17 cellular contexts compared by ENCODE assay signal in the genomic region with DNA sequence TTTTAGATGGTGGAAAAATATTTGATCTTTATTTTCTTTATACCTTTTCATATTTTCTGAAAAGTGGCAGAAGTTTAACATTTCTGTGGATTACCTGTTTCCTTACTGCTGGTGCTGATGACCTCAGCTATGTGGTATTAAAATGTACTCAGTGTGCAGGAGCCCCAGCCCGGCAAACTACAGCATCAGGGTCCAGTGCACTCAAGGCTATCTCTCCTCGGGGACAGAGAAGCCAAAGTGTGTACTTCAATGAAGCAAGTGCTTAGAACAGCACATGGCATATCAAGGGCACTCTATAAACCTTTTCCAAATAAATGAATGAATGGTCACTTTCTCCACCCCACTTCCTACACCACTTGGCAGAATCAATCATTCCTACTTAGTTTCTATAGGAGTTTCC.
DNase-seq lines count a peak whose midpoint lies in the region; ATAC-seq and TF ChIP-seq lines count a peak whose summit lies in the region.
"Had no signal": no experiment of that assay in that cellular context is flagged by ENCODE, and none has a peak within 500 bp of the region (broad histone marks: within the 10 kb centered on the region; RNA-seq: fewer than 3 reads in every experiment).

No MANE protein-coding gene starts in this region.

- H3K27ac ChIP-seq in right cardiac atrium (ENCODE audit: low read length) (no peak overlapping the region), neutrophil (peak overlapping the region; percentile 94)

- H3K4me3 ChIP-seq in right cardiac atrium (ENCODE audit: low read length) (no peak overlapping the region), neutrophil (ENCODE audit: low read depth in 1 of 2, low read length in 1 of 2) (no peak overlapping the region)
- H3K4me3 ChIP-seq: GM12878 had no signal

- H3K4me1 ChIP-seq in right cardiac atrium (ENCODE audit: control insufficient read depth, insufficient read depth, low read length) (peaks cover 12% of the 10 kb centered on the region), neutrophil (ENCODE audit: control insufficient read depth in 1 of 2, insufficient read depth in 1 of 2, low read depth in 1 of 2, low read length in 1 of 2) (peaks cover 84 to 93% of the 10 kb centered on the region in 2 experiments)
- H3K4me1 ChIP-seq: BE2C had no signal

- H3K27me3 ChIP-seq in right cardiac atrium (ENCODE audit: control insufficient read depth, insufficient read depth) (no peaks in the 10 kb centered on the region), neutrophil (no peaks in the 10 kb centered on the region)
- H3K27me3 ChIP-seq: BE2C had no signal

- intact Hi-C loops in left ventricle myocardium superior (cut with micrococcal nuclease) = no loop called here
- intact Hi-C loops in right cardiac atrium (cut with DNase I) = loop anchor here in 1 of 4 donors (10.0 kb wide), 1 partner anchor 118 kb away; no protein-coding TSS in a partner anchor

- ATAC-seq in left ventricle myocardium superior = peak; percentile 42
- ATAC-seq in right cardiac atrium = no peak
- no peak for ATAC-seq in HG02798 (IDR thresholded peaks at IDR 0.05; ENCODE audit: poor library complexity, unreplicated experiment)
- ATAC-seq: GM12878 had no signal

- 81% methylated on average over 2 of the region's 2 CpGs for WGBS in right cardiac atrium

- H3K9me3 ChIP-seq in right cardiac atrium (ENCODE audit: control insufficient read depth, low read length) (no peaks in the 10 kb centered on the region), neutrophil (no peaks in the 10 kb centered on the region)
- H3K9me3 ChIP-seq: BE2C had no signal

- DNase-seq in left ventricle myocardium superior (no peak), right cardiac atrium (no peak), kidney tubule cell (ENCODE audit: low spot score) (peak; percentile 29), occipital lobe (lab: John Stamatoyannopoulos, UW) (no peak)
- no peak for DNase-seq in central memory CD4-positive, alpha-beta T cell
- DNase-seq: BE2C; C1 segment of cervical spinal cord; CD4-positive, CD25-positive, alpha-beta regulatory T cell; CD8-positive, alpha-beta memory T cell; COR-L47; DMS 273 treated with DMSO at 0.1 percent for 48 hours; DND-41; EL; H9 had no signal

- H3K36me3 ChIP-seq in neutrophil = peaks cover 11% of the 10 kb centered on the region
- H3K36me3 ChIP-seq: BE2C had no signal

- TF ChIP-seq CTCF in neutrophil (IDR thresholded peaks at IDR 0.05) = no peak
